Comparison of ENCODE assay signal across 12 cellular contexts in genomic region chr3:194103475-194103874, GRCh38. TPM values are rescaled to one million over a fixed set of nuclear protein-coding genes. Genes with fewer than 3 reads are reported as not detected.
DNase-seq lines count a peak whose midpoint lies in the region; ATAC-seq and TF ChIP-seq lines count a peak whose summit lies in the region.
"Had no signal": no experiment of that assay in that cellular context is flagged by ENCODE, and none has a peak within 500 bp of the region (broad histone marks: within the 10 kb centered on the region; RNA-seq: fewer than 3 reads in every experiment).

No MANE protein-coding gene starts in this region.

- 98% methylated on average over 7 of the region's 7 CpGs for WGBS in mammary epithelial cell (ENCODE audit: low coverage, missing lambda C conversion rate)

- TF ChIP-seq CTCF in mammary epithelial cell (conservative IDR thresholded peaks at IDR 0.05 in 1 of 2, IDR thresholded peaks at IDR 0.05 in 1 of 2; ENCODE audit: extremely low read depth in 1 of 2, insufficient read depth in 1 of 2, low read depth in 1 of 2, low read length in 2 of 2) (no peak), breast epithelium (IDR thresholded peaks at IDR 0.05) (no peak)

- DNase-seq in mammary epithelial cell (peak; percentile 17), breast epithelium (ENCODE audit: low spot score in 2 of 2) (no peak), NCI-H2171 (lab: John Stamatoyannopoulos, UW) (no peak), SKM-1 treated with dmso at 0.1 percent for 144 hours (lab: John Stamatoyannopoulos, UW; ENCODE audit: unreplicated experiment) (no peak)
- peak; percentile 58 for DNase-seq in activated naive CD4-positive, alpha-beta T cell treated with anti-CD3 and anti-CD28 coated beads, Interleukin-2, amount 10 ng/mL, durations not matched to agents 7 days and 5 days
- DNase-seq in stimulated activated naive B cell treated with anti-CD40 and anti-IgM and Interleukin-4, amounts not matched to agents 10 μg/mL and 1 μg/mL and 100 μg/mL, for 72 hours: peak; percentile 56
- DNase-seq: gastrocnemius medialis, HCEC 1CT had no signal

- H3K9ac ChIP-seq in mammary epithelial cell (ENCODE audit: insufficient read depth, low read length): no peak overlapping the region

- H3K36me3 Mint-ChIP-seq in IgD-negative memory B cell: no peaks in the 10 kb centered on the region
- H3K36me3 Mint-ChIP-seq in activated naive CD4-positive, alpha-beta T cell treated with anti-CD3 and anti-CD28 coated beads, Interleukin-2, amount 10 ng/mL, durations not matched to agents 7 days and 5 days: no peaks in the 10 kb centered on the region
- H3K36me3 Mint-ChIP-seq in stimulated activated naive B cell treated with anti-CD40 and anti-IgM and Interleukin-4, amounts not matched to agents 10 μg/mL and 1 μg/mL and 100 μg/mL, for 72 hours: peaks cover 0 to 5% of the 10 kb centered on the region in 2 donors

- peaks cover 55 to 81% (median 77%) of the 10 kb centered on the region in 3 donors for H3K4me1 Mint-ChIP-seq in IgD-negative memory B cell
- peaks cover 29% of the 10 kb centered on the region for H3K4me1 Mint-ChIP-seq in activated naive CD4-positive, alpha-beta T cell treated with anti-CD3 and anti-CD28 coated beads, Interleukin-2, amount 10 ng/mL, durations not matched to agents 7 days and 5 days
- H3K4me1 Mint-ChIP-seq in stimulated activated naive B cell treated with anti-CD40 and anti-IgM and Interleukin-4, amounts not matched to agents 10 μg/mL and 1 μg/mL and 100 μg/mL, for 72 hours: peaks cover 81 to 97% of the 10 kb centered on the region in 2 donors

- H3K4me3 ChIP-seq in mammary epithelial cell (replicated peaks in 1 of 3; ENCODE audit: insufficient read depth in 1 of 3, low read depth in 2 of 3, low read length in 3 of 3): no peak overlapping the region
- H3K4me3 ChIP-seq in breast epithelium: no peak overlapping the region
- H3K4me3 ChIP-seq: cardiac muscle cell, gastrocnemius medialis, vagina had no signal

- H3K27me3 Mint-ChIP-seq in IgD-negative memory B cell: peaks cover 9% of the 10 kb centered on the region
- peaks cover 79% of the 10 kb centered on the region for H3K27me3 Mint-ChIP-seq in activated naive CD4-positive, alpha-beta T cell treated with anti-CD3 and anti-CD28 coated beads, Interleukin-2, amount 10 ng/mL, durations not matched to agents 7 days and 5 days
- H3K27me3 Mint-ChIP-seq in stimulated activated naive B cell treated with anti-CD40 and anti-IgM and Interleukin-4, amounts not matched to agents 10 μg/mL and 1 μg/mL and 100 μg/mL, for 72 hours: no peaks in the 10 kb centered on the region

- no peak for TF ChIP-seq POLR2A in breast epithelium (IDR thresholded peaks at IDR 0.05)

- CTCF ChIA-PET in mammary epithelial cell (lab: Charles Lee; ENCODE audit: low non-redundant PET): no interaction called here
- CTCF ChIA-PET in activated naive CD4-positive, alpha-beta T cell treated with anti-CD3 and anti-CD28 coated beads, Interleukin-2, amount 10 ng/mL, durations not matched to agents 7 days and 5 days (lab: Charles Lee): no interaction called here

- H3K27me3 ChIP-seq in mammary epithelial cell (ENCODE audit: insufficient read depth, low read length): no peaks in the 10 kb centered on the region
- no peaks in the 10 kb centered on the region for H3K27me3 ChIP-seq in breast epithelium
- H3K27me3 ChIP-seq: cardiac muscle cell, vagina had no signal

- ATAC-seq in stimulated activated naive B cell treated with anti-CD40 and anti-IgM and Interleukin-4, amounts not matched to agents 10 μg/mL and 1 μg/mL and 100 μg/mL, for 72 hours (replicated peaks): peak; percentile 38 to 53
- ATAC-seq in GM18870 (IDR thresholded peaks at IDR 0.05; ENCODE audit: unreplicated experiment): no peak
- ATAC-seq: gastrocnemius medialis had no signal

- no peak overlapping the region for H3K27ac ChIP-seq in mammary epithelial cell (ENCODE audit: insufficient read depth, low read depth, low read length)
- H3K27ac ChIP-seq in breast epithelium: no peak overlapping the region
- H3K27ac ChIP-seq: cardiac muscle cell, gastrocnemius medialis, vagina had no signal

- H3K4me1 ChIP-seq in mammary epithelial cell (ENCODE audit: insufficient read depth, low read length): no peaks in the 10 kb centered on the region
- no peaks in the 10 kb centered on the region for H3K4me1 ChIP-seq in breast epithelium
- H3K4me1 ChIP-seq: vagina had no signal

- H3K79me2 ChIP-seq in mammary epithelial cell (ENCODE audit: insufficient read depth, low read length): no peaks in the 10 kb centered on the region

- H3K4me2 ChIP-seq in mammary epithelial cell (ENCODE audit: insufficient read depth, low read depth, low read length): no peak overlapping the region

- in situ Hi-C loops in mammary epithelial cell (cut with MboI; ENCODE audit: low sequenced_read_pairs in 2 of 2): no loop called here

- H3K36me3 ChIP-seq in mammary epithelial cell (ENCODE audit: insufficient read depth, low read length) (no peaks in the 10 kb centered on the region), breast epithelium (no peaks in the 10 kb centered on the region)
- H3K36me3 ChIP-seq: cardiac muscle cell, gastrocnemius medialis, vagina had no signal

- intact Hi-C loops in mammary epithelial cell (cut with micrococcal nuclease): no loop called here
- intact Hi-C loops in breast epithelium (cut with DNase I; ENCODE audit: low total_unique reads): no loop called here

- dilution Hi-C loops in mammary epithelial cell (cut with HindIII; ENCODE audit: low sequenced_read_pairs): no loop called here

- H2AFZ ChIP-seq in mammary epithelial cell (ENCODE audit: low read depth, low read length): no peak overlapping the region

- H3K9me3 Mint-ChIP-seq in IgD-negative memory B cell: peaks cover 0 to 3% (median 0%) of the 10 kb centered on the region in 3 donors
- no peaks in the 10 kb centered on the region for H3K9me3 Mint-ChIP-seq in activated naive CD4-positive, alpha-beta T cell treated with anti-CD3 and anti-CD28 coated beads, Interleukin-2, amount 10 ng/mL, durations not matched to agents 7 days and 5 days
- peaks cover 0 to 3% of the 10 kb centered on the region in 2 donors for H3K9me3 Mint-ChIP-seq in stimulated activated naive B cell treated with anti-CD40 and anti-IgM and Interleukin-4, amounts not matched to agents 10 μg/mL and 1 μg/mL and 100 μg/mL, for 72 hours

- peak overlapping the region; percentile 22 to 86 (median 70) for H3K4me3 Mint-ChIP-seq in IgD-negative memory B cell
- H3K4me3 Mint-ChIP-seq in activated naive CD4-positive, alpha-beta T cell treated with anti-CD3 and anti-CD28 coated beads, Interleukin-2, amount 10 ng/mL, durations not matched to agents 7 days and 5 days: no peak overlapping the region
- peak overlapping the region; percentile 66 to 74 for H3K4me3 Mint-ChIP-seq in stimulated activated naive B cell treated with anti-CD40 and anti-IgM and Interleukin-4, amounts not matched to agents 10 μg/mL and 1 μg/mL and 100 μg/mL, for 72 hours

- no TSS peak for BruUV-seq in mammary epithelial cell (replicated peaks; lab: Mats Ljungman, UMichigan)

- H4K20me1 ChIP-seq in mammary epithelial cell (ENCODE audit: insufficient read depth, low read length): no peaks in the 10 kb centered on the region

- no peaks in the 10 kb centered on the region for H3K9me3 ChIP-seq in mammary epithelial cell (replicated peaks; ENCODE audit: insufficient read depth, low read length)
- H3K9me3 ChIP-seq in breast epithelium: no peaks in the 10 kb centered on the region
- H3K9me3 ChIP-seq: gastrocnemius medialis, vagina had no signal

- peak overlapping the region; percentile 93 to 97 (median 96) for H3K27ac Mint-ChIP-seq in IgD-negative memory B cell
- H3K27ac Mint-ChIP-seq in activated naive CD4-positive, alpha-beta T cell treated with anti-CD3 and anti-CD28 coated beads, Interleukin-2, amount 10 ng/mL, durations not matched to agents 7 days and 5 days: peak overlapping the region; percentile 70
- H3K27ac Mint-ChIP-seq in stimulated activated naive B cell treated with anti-CD40 and anti-IgM and Interleukin-4, amounts not matched to agents 10 μg/mL and 1 μg/mL and 100 μg/mL, for 72 hours: peak overlapping the region; percentile 92

RNA-seq across cellular contexts. Expression of gene HES1, which starts 32.5 kb away (rescaled TPM):
- 10 to 100 TPM; 33.0 to 74.4 TPM for total RNA-seq in mammary epithelial cell
- 22.7 TPM for polyA plus RNA-seq in mammary epithelial cell
- polyA minus RNA-seq in mammary epithelial cell: 12.6 TPM
- total RNA-seq in breast epithelium: 100 to 1,000 TPM in 1 of 3 donors, 10 to 100 TPM in 1, 1 to 10 TPM in 1; 6.6 to 110 (median 87.2) TPM
- polyA plus RNA-seq in IgD-negative memory B cell: 8.5 TPM

Comparison
In these comparisons a context has a peak if more than half of its experiments do, and no peak if none do; other contexts are left out.
1. DNase-seq: peak in mammary epithelial cell (single experiment), activated naive CD4-positive, alpha-beta T cell treated with anti-CD3 and anti-CD28 coated beads, Interleukin-2, amount 10 ng/mL, durations not matched to agents 7 days and 5 days (single experiment) and stimulated activated naive B cell treated with anti-CD40 and anti-IgM and Interleukin-4, amounts not matched to agents 10 μg/mL and 1 μg/mL and 100 μg/mL, for 72 hours (single experiment); none in breast epithelium (0 of 2), NCI-H2171 (single experiment) and SKM-1 treated with dmso at 0.1 percent for 144 hours (single experiment).
2. Peak in every context shown above with its lines, with median percentiles within 50 percentile points of each other: H3K27ac Mint-ChIP-seq.